In genomic region chr3:183930069-183930468, GRCh38 we compare ENCODE assay signal across 22 cellular contexts.
"Had no signal": no experiment of that assay in that cellular context is flagged by ENCODE, and none has a peak within 500 bp of the region (broad histone marks: within the 10 kb centered on the region; RNA-seq: fewer than 3 reads in every experiment).

No MANE protein-coding gene starts in this region.

- H3K4me3 Mint-ChIP-seq: activated T-cell treated with anti-CD3 and anti-CD28 coated beads, Interleukin-2, amount 50 U/mL, for 72 hours; dendritic cell treated with granulocyte-macrophage colony-stimulating factor and Interleukin-4, amounts not matched to agents 40 ng/mL and 50 ng/mL, for 4 days; nephron; T-helper 1 cell treated with Interleukin-12 subunit alpha and Interleukin-12 subunit beta and Interleukin-4 antibody, amounts not matched to agents 30 μg/mL and 1 μg/mL, for 36 hours had no signal

- H3K27me3 Mint-ChIP-seq: dendritic cell treated with granulocyte-macrophage colony-stimulating factor and Interleukin-4, amounts not matched to agents 40 ng/mL and 50 ng/mL, for 4 days had no signal

- H3K27ac Mint-ChIP-seq: activated T-cell treated with anti-CD3 and anti-CD28 coated beads, Interleukin-2, amount 50 U/mL, for 72 hours; dendritic cell treated with granulocyte-macrophage colony-stimulating factor and Interleukin-4, amounts not matched to agents 40 ng/mL and 50 ng/mL, for 4 days; nephron; T-helper 1 cell treated with Interleukin-12 subunit alpha and Interleukin-12 subunit beta and Interleukin-4 antibody, amounts not matched to agents 30 μg/mL and 1 μg/mL, for 36 hours had no signal

- H3K27ac ChIP-seq: ascending aorta, esophagus muscularis mucosa, tibial nerve, WERI-Rb-1 had no signal

- FAIRE-seq: endothelial cell of umbilical vein had no signal

- H3K9me3 Mint-ChIP-seq: activated T-cell treated with anti-CD3 and anti-CD28 coated beads, Interleukin-2, amount 50 U/mL, for 72 hours; dendritic cell treated with granulocyte-macrophage colony-stimulating factor and Interleukin-4, amounts not matched to agents 40 ng/mL and 50 ng/mL, for 4 days; nephron; T-helper 1 cell treated with Interleukin-12 subunit alpha and Interleukin-12 subunit beta and Interleukin-4 antibody, amounts not matched to agents 30 μg/mL and 1 μg/mL, for 36 hours had no signal

- H3K27me3 ChIP-seq: ascending aorta, esophagus muscularis mucosa, tibial nerve had no signal

- H3K4me1 ChIP-seq: ascending aorta, esophagus muscularis mucosa, tibial nerve had no signal

- DNase-seq: activated CD4-positive, alpha-beta T cell treated with anti-CD3 and anti-CD28 coated beads for 1 hour; activated CD4-positive, alpha-beta T cell treated with anti-CD3 and anti-CD28 coated beads, Interleukin-2, amount 50 U/mL, for 4 hours; activated effector memory CD4-positive, alpha-beta T cell treated with anti-CD3 and anti-CD28 coated beads, Interleukin-2, amount 50 U/mL, for 16 hours; activated naive CD4-positive, alpha-beta T cell treated with anti-CD3 and anti-CD28 coated beads, Interleukin-2, amount 50 U/mL, for 16 hours; activated T-cell treated with anti-CD3 and anti-CD28 coated beads, Interleukin-2, amount 50 U/mL, for 72 hours; cerebellar nuclear complex; effector memory CD4-positive, alpha-beta T cell; mesendoderm; nucleus accumbens; stimulated activated CD4-positive, alpha-beta T cell treated with anti-CD3 and anti-CD28 coated beads, Interleukin-12 subunit alpha, Interleukin-12 subunit beta, amount 100 ng/mL, for 4 hours; stimulated activated CD4-positive, alpha-beta T cell treated with anti-CD3 and anti-CD28 coated beads, Interleukin-1b, Interleukin-23, amount 100 ng/mL, for 48 hours; stimulated activated CD8-positive, alpha-beta memory T cell treated with anti-CD3 and anti-CD28 coated beads, Interleukin-4, amount 100 ng/mL, for 48 hours; stimulated activated naive CD4-positive, alpha-beta T cell treated with Interleukin-2 at 50 U/mL for 16 hours; substantia nigra; WERI-Rb-1 had no signal

- H3K9me3 ChIP-seq: ascending aorta, esophagus muscularis mucosa, tibial nerve had no signal

- H3K4me1 Mint-ChIP-seq: nephron had no signal

- H3K4me3 ChIP-seq: ascending aorta, esophagus muscularis mucosa, tibial nerve had no signal
